ENCODE assay signal across 18 cellular contexts in the genomic region with DNA sequence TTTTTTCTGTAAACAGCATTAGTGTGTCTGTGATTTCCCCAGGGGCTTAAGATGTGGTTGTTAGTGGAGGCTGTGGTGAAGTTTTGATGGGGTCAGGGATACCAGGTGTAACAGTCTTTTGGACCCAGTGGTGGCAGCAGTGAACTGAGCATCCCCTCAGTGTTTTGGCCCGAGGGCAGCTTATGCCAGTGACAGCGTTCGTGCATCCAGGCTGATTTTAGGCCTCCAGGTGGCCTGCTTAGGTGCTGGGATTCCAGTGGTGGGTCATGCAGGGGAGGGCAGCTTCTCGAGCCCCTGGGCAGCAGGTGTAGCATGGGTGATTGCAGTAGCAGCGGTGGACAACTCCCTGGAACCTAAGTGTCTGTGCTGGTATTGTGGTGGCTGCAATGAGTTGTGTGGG. TPM values are rescaled to one million over a fixed set of nuclear protein-coding genes. Genes with fewer than 3 reads are reported as not detected.
DNase-seq lines count a peak whose midpoint lies in the region; ATAC-seq, FAIRE-seq and TF ChIP-seq lines count a peak whose summit lies in the region.
"Had no signal": no experiment of that assay in that cellular context is flagged by ENCODE, and none has a peak within 500 bp of the region (broad histone marks: within the 10 kb centered on the region; RNA-seq: fewer than 3 reads in every experiment).

No MANE protein-coding gene starts in this region.

- H4K20me1 ChIP-seq in H9 (ENCODE audit: control insufficient read depth, insufficient read depth, insufficient read length) = peaks cover 3% of the 10 kb centered on the region
- H4K20me1 ChIP-seq in K562 (replicated peaks; ENCODE audit: control insufficient read depth, insufficient read depth, low read length) = peaks cover 47% of the 10 kb centered on the region

- no peak overlapping the region for H2BK12ac ChIP-seq in H9 (ENCODE audit: insufficient read length, low read depth, low read length)

- H3K36me3 Mint-ChIP-seq in activated CD4-positive, alpha-beta T cell treated with anti-CD3 and anti-CD28 coated beads for 36 hours (ENCODE audit: low read depth) = peaks cover 27% of the 10 kb centered on the region
- H3K36me3 Mint-ChIP-seq in H9 (ENCODE audit: insufficient read depth in 1 of 3, low read depth in 3 of 3) = no peaks in the 10 kb centered on the region; a peak in 1 of 7 replicates
- peaks cover 20% of the 10 kb centered on the region for H3K36me3 Mint-ChIP-seq in natural killer cell treated with Interleukin-12 subunit alpha and Interleukin-12 subunit beta and Interleukin-15 and Interleukin-18, amount 100 ng/mL, for 72 hours

- no peak overlapping the region for H2BK15ac ChIP-seq in H9 (ENCODE audit: low read depth, low read length)

- H3K27me3 ChIP-seq in H9 (ENCODE audit: insufficient read depth, low read length) = no peaks in the 10 kb centered on the region
- no peaks in the 10 kb centered on the region for H3K27me3 ChIP-seq in K562 (ENCODE audit: control insufficient read depth in 2 of 2, insufficient read depth in 2 of 2, low read length in 2 of 2)

- intact Hi-C loops in activated CD4-positive, alpha-beta T cell treated with anti-CD3 and anti-CD28 coated beads for 36 hours (cut with DNase I, micrococcal nuclease) = no loop called here
- intact Hi-C loops in K562 (cut with micrococcal nuclease) = no loop called here

- no peak overlapping the region for H4K91ac ChIP-seq in H9 (ENCODE audit: insufficient read length, low read depth, low read length)

- no peak overlapping the region for H4K5ac ChIP-seq in H9 (ENCODE audit: insufficient read length, low read depth, low read length)

- no peak for TF ChIP-seq POLR2A in K562 (conservative IDR thresholded peaks at IDR 0.05)

- H3K9me3 Mint-ChIP-seq in activated CD4-positive, alpha-beta T cell treated with anti-CD3 and anti-CD28 coated beads for 36 hours (ENCODE audit: low read depth) = peaks cover 18% of the 10 kb centered on the region
- no peaks in the 10 kb centered on the region for H3K9me3 Mint-ChIP-seq in H9
- peaks cover 13% of the 10 kb centered on the region for H3K9me3 Mint-ChIP-seq in natural killer cell treated with Interleukin-12 subunit alpha and Interleukin-12 subunit beta and Interleukin-15 and Interleukin-18, amount 100 ng/mL, for 72 hours

- no peaks in the 10 kb centered on the region for H3K27me3 Mint-ChIP-seq in activated CD4-positive, alpha-beta T cell treated with anti-CD3 and anti-CD28 coated beads for 36 hours
- no peaks in the 10 kb centered on the region for H3K27me3 Mint-ChIP-seq in H9 (ENCODE audit: low read depth)
- H3K27me3 Mint-ChIP-seq in natural killer cell treated with Interleukin-12 subunit alpha and Interleukin-12 subunit beta and Interleukin-15 and Interleukin-18, amount 100 ng/mL, for 72 hours = no peaks in the 10 kb centered on the region

- peaks cover 5% of the 10 kb centered on the region; the same call in 1 of the 2 replicates for H3K4me1 ChIP-seq in H9 (ENCODE audit: insufficient read depth, low read length)
- H3K4me1 ChIP-seq in K562 (replicated peaks in 1 of 2; ENCODE audit: control insufficient read depth in 2 of 2, insufficient read depth in 2 of 2, low read length in 2 of 2) = peaks cover 6 to 9% of the 10 kb centered on the region in 2 experiments; a peak in 3 of 5 replicates

- CTCF ChIA-PET in activated CD4-positive, alpha-beta T cell treated with anti-CD3 and anti-CD28 coated beads for 36 hours (lab: Charles Lee) = interaction anchor here (2.4 kb wide), 1 partner anchor 11 kb away, joined by 11 read pairs; no protein-coding TSS in a partner anchor
- CTCF ChIA-PET in K562 (lab: Yijun Ruan, JAX; ENCODE audit: low intra/inter-chr PET ratio) = no interaction called here

- peaks cover 2% of the 10 kb centered on the region for H3K79me1 ChIP-seq in H9 (ENCODE audit: insufficient read depth, low read depth, low read length, poor library complexity, severe bottlenecking)

- no peak for ATAC-seq in activated CD4-positive, alpha-beta T cell treated with anti-CD3 and anti-CD28 coated beads for 36 hours
- ATAC-seq in K562 = peak; percentile 13
- no peak for ATAC-seq in natural killer cell treated with Interleukin-12 subunit alpha and Interleukin-12 subunit beta and Interleukin-15 and Interleukin-18, amount 100 ng/mL, for 72 hours
- ATAC-seq in GM21526 (IDR thresholded peaks at IDR 0.05; ENCODE audit: low FRiP score, unreplicated experiment) = no peak
- ATAC-seq in GM18517 (IDR thresholded peaks at IDR 0.05; ENCODE audit: unreplicated experiment) = no peak

- FAIRE-seq in K562 (lab: Jason Lieb, UNC) = no peak
- FAIRE-seq: HTR-8/SVneo had no signal

- no peak overlapping the region for H3T11ph ChIP-seq in H9 (ENCODE audit: low read length)

- no peak overlapping the region for H3K4ac ChIP-seq in H9 (ENCODE audit: low read depth, low read length)

- no peak overlapping the region for H2AFZ ChIP-seq in H9 (ENCODE audit: low read length)
- H2AFZ ChIP-seq in K562 (ENCODE audit: low read depth, low read length) = no peak overlapping the region

- TF ChIP-seq RAD21 in K562 (CRISPR knock-in tag; conservative IDR thresholded peaks at IDR 0.05 in 1 of 2, IDR thresholded peaks at IDR 0.05 in 1 of 2) = no peak

- H3K4me3 Mint-ChIP-seq in activated CD4-positive, alpha-beta T cell treated with anti-CD3 and anti-CD28 coated beads for 36 hours = no peak overlapping the region
- no peak overlapping the region for H3K4me3 Mint-ChIP-seq in H9
- peak overlapping the region; percentile 26 for H3K4me3 Mint-ChIP-seq in natural killer cell treated with Interleukin-12 subunit alpha and Interleukin-12 subunit beta and Interleukin-15 and Interleukin-18, amount 100 ng/mL, for 72 hours

- DNase-seq in activated CD4-positive, alpha-beta T cell treated with anti-CD3 and anti-CD28 coated beads for 36 hours = no peak
- no peak for DNase-seq in activated CD4-positive, alpha-beta T cell treated with anti-CD3 and anti-CD28 coated beads for 4 hours
- DNase-seq in H9 (peak; percentile 57), K562 (ENCODE audit: extremely low read depth in 1 of 4, low spot score in 3 of 4) (no peak), NCI-H748 (lab: John Stamatoyannopoulos, UW; ENCODE audit: unreplicated experiment) (no peak)
- DNase-seq in natural killer cell treated with Interleukin-12 subunit alpha and Interleukin-12 subunit beta and Interleukin-15 and Interleukin-18, amount 100 ng/mL, for 72 hours (ENCODE audit: low spot score) = no peak
- DNase-seq: activated CD8-positive, alpha-beta memory T cell treated with anti-CD3 and anti-CD28 coated beads for 24 hours; COR-L47; effector CD8-positive, alpha-beta T cell; hypothalamus; MM.1S; NCI-H2081; NCI-H69; substantia nigra; T-helper 9 cell had no signal

- H2BK5ac ChIP-seq in H9 (ENCODE audit: insufficient read length, low read length) = no peak overlapping the region

- H3K27ac ChIP-seq in H9 (ENCODE audit: insufficient read length, low read depth, low read length) (no peak overlapping the region), K562 (ENCODE audit: extremely low read depth, low read depth, low read length) (no peak overlapping the region)

- H3K9me3 ChIP-seq in H9 (ENCODE audit: control insufficient read depth, low read depth, low read length) (no peaks in the 10 kb centered on the region), K562 (replicated peaks; ENCODE audit: control insufficient read depth, insufficient read depth, low read depth, low read length) (no peaks in the 10 kb centered on the region)

- no peak overlapping the region for H2AK5ac ChIP-seq in H9 (ENCODE audit: insufficient read length, low read length)

- no CpG with 5 or more reads among the region's 5 CpGs for WGBS in H9 (ENCODE audit: extremely low coverage, insufficient read length, low lambda C conversion rate)
- 80% methylated on average over 5 of the region's 5 CpGs for WGBS in K562 (ENCODE audit: insufficient coverage, low coverage, missing lambda C conversion rate)

- H3K4me1 Mint-ChIP-seq in activated CD4-positive, alpha-beta T cell treated with anti-CD3 and anti-CD28 coated beads for 36 hours = peaks cover 86% of the 10 kb centered on the region
- H3K4me1 Mint-ChIP-seq in H9 = peaks cover 22 to 40% of the 10 kb centered on the region in 2 experiments
- H3K4me1 Mint-ChIP-seq in natural killer cell treated with Interleukin-12 subunit alpha and Interleukin-12 subunit beta and Interleukin-15 and Interleukin-18, amount 100 ng/mL, for 72 hours (ENCODE audit: low read depth in 2 of 2) = peaks cover 73 to 82% of the 10 kb centered on the region in 2 donors

- in situ Hi-C loops in K562 (cut with MboI) = no loop called here

- no peak overlapping the region for H3K4me3 ChIP-seq in K562

- H3K18ac ChIP-seq in H9 (ENCODE audit: insufficient read length, low read depth, low read length) = no peak overlapping the region

- no peak overlapping the region for H3K56ac ChIP-seq in H9 (ENCODE audit: insufficient read length, low read depth, low read length)

- no peak overlapping the region for H2BK120ac ChIP-seq in H9 (ENCODE audit: low read depth, low read length, poor library complexity, severe bottlenecking)

- no peaks in the 10 kb centered on the region for H3K23me2 ChIP-seq in H9 (ENCODE audit: insufficient read length, low read depth, low read length, poor library complexity, severe bottlenecking)

- POLR2A ChIA-PET in activated CD4-positive, alpha-beta T cell treated with anti-CD3 and anti-CD28 coated beads for 36 hours (lab: Charles Lee) = interaction anchor here (0.6 kb wide), 1 partner anchor 290 kb away, joined by 3 read pairs; no protein-coding TSS in a partner anchor
- POLR2A ChIA-PET in K562 (lab: Yijun Ruan, JAX) = no interaction called here

- H2BK20ac ChIP-seq in H9 (ENCODE audit: low read depth, low read length, poor library complexity, severe bottlenecking) = no peak overlapping the region

- TF ChIP-seq EP300 in K562 (IDR thresholded peaks at IDR 0.05; ENCODE audit: low read length) = no peak

- TF ChIP-seq CTCF in H9 (conservative IDR thresholded peaks at IDR 0.05) = peak; percentile 56
- TF ChIP-seq CTCF in K562 (IDR thresholded peaks at IDR 0.05 in 2 of 3, conservative IDR thresholded peaks at IDR 0.05 in 1 of 3; ENCODE audit: insufficient read depth in 2 of 3, low read depth in 1 of 3, low read length in 3 of 3) = no peak

- H3K27ac Mint-ChIP-seq in activated CD4-positive, alpha-beta T cell treated with anti-CD3 and anti-CD28 coated beads for 36 hours = peak overlapping the region; percentile 61
- H3K27ac Mint-ChIP-seq in H9 = peak overlapping the region in 2 of 3 experiments; percentile 21 to 81; a peak in 3 of 7 replicates
- peak overlapping the region; percentile 6 to 29 for H3K27ac Mint-ChIP-seq in natural killer cell treated with Interleukin-12 subunit alpha and Interleukin-12 subunit beta and Interleukin-15 and Interleukin-18, amount 100 ng/mL, for 72 hours

- no peak overlapping the region for H4K8ac ChIP-seq in H9 (replicated peaks; ENCODE audit: insufficient read length, low read depth, low read length)

- H3K79me2 ChIP-seq in H9 (ENCODE audit: insufficient read depth, low read length) (peaks cover 18% of the 10 kb centered on the region; the same call in 1 of the 2 replicates), K562 (ENCODE audit: control insufficient read depth, insufficient read depth, low read length) (peaks cover 97% of the 10 kb centered on the region)

- H3K14ac ChIP-seq in H9 (ENCODE audit: insufficient read depth, low read length) = no peak overlapping the region

- peaks cover 2% of the 10 kb centered on the region for H3K9me1 ChIP-seq in K562 (ENCODE audit: control insufficient read depth, insufficient read depth, low read length)

- H3K9ac ChIP-seq in H9 (ENCODE audit: extremely low read depth, insufficient read length, low read length) = no peak overlapping the region
- H3K9ac ChIP-seq in K562 (ENCODE audit: insufficient read depth in 1 of 2, low read depth in 2 of 2, low read length in 2 of 2) = no peak overlapping the region; a peak in 1 of 4 replicates

- H3K23ac ChIP-seq in H9 (ENCODE audit: insufficient read length, low read depth, low read length) = no peak overlapping the region

- no peaks in the 10 kb centered on the region for H3K36me3 ChIP-seq in K562 (ENCODE audit: control insufficient read depth, insufficient read depth, low read length)

- no TSS peak for BruUV-seq in K562 (replicated peaks; lab: Mats Ljungman, UMichigan)

- H3K4me2 ChIP-seq in H9 (ENCODE audit: insufficient read depth, insufficient read length, low read length) (no peak overlapping the region), K562 (ENCODE audit: insufficient read depth, low read length) (no peak overlapping the region)

RNA-seq across cellular contexts. Expression of a gene that starts 29.2 kb away (rescaled TPM):
- total RNA-seq in activated CD4-positive, alpha-beta T cell treated with anti-CD3 and anti-CD28 coated beads for 36 hours = 100 to 1,000 TPM; 104 to 148 TPM
- total RNA-seq in H9 (2021) = 79.9 and 83.1 TPM in 2 replicates
- 117 and 214 TPM in 2 replicates for total RNA-seq in K562 (2011; cell fraction: chromatin; rRNA removed; ENCODE audit: low replicate concordance)
- 88.2 and 95.5 TPM in 2 replicates for total RNA-seq in K562 (2011; cell fraction: nucleolus; rRNA removed)
- 186 and 203 TPM in 2 replicates for total RNA-seq in K562 (2011; cell fraction: nucleoplasm; rRNA removed)
- total RNA-seq in K562 (2014; rRNA removed) = 88.0 and 111 TPM in 2 replicates
- total RNA-seq in K562 (2014; rRNA removed; fragmentation: Illumina TruSeq; extraction: Trizol) = 144 TPM in 2 replicates
- total RNA-seq in K562 (2015; rRNA removed; fragmentation: Illumina TruSeq; extraction: Trizol) = 142 and 147 TPM in 2 replicates
- total RNA-seq in K562 (2021) = 111 and 114 TPM in 2 replicates
- 87.8 and 125 TPM in 2 replicates for polyA plus RNA-seq in K562 (2011; rRNA removed)
- 43.1 and 55.5 TPM in 2 replicates for polyA plus RNA-seq in K562 (2011; cell fraction: cytosol; rRNA removed)
- polyA plus RNA-seq in K562 (2011; cell fraction: nucleus; rRNA removed) = 33.7 and 45.5 TPM in 2 replicates
- 71.2 and 87.2 TPM in 2 replicates for polyA plus RNA-seq in K562 (2012)
- 80.5 and 100 TPM in 2 replicates for polyA plus RNA-seq in K562 (2014; fragmentation: Illumina TruSeq; extraction: Trizol)
- 10 to 100 TPM; 22.4 to 32.8 TPM for polyA plus RNA-seq in K562 (2014; fragmentation: Nextera tagmentation; extraction: Ambion mirVana)
- polyA plus RNA-seq in K562 (2014; rRNA removed) = 76.8 and 85.9 TPM in 2 replicates
- polyA minus RNA-seq in K562 (2011; rRNA and poly(A)+ RNA removed) = 169 and 173 TPM in 2 replicates
- polyA minus RNA-seq in K562 (2011; cell fraction: cytosol; rRNA and poly(A)+ RNA removed) = 50.8 and 65.5 TPM in 2 replicates
- 47.0 and 80.1 TPM in 2 replicates for polyA minus RNA-seq in K562 (2011; cell fraction: nucleus; rRNA and poly(A)+ RNA removed)
- total RNA-seq in natural killer cell treated with Interleukin-12 subunit alpha and Interleukin-12 subunit beta and Interleukin-15 and Interleukin-18, amount 100 ng/mL, for 72 hours = 100 to 1,000 TPM; 131 to 160 TPM
